Comparison of ENCODE assay signal across 9 cellular contexts in the genomic region with DNA sequence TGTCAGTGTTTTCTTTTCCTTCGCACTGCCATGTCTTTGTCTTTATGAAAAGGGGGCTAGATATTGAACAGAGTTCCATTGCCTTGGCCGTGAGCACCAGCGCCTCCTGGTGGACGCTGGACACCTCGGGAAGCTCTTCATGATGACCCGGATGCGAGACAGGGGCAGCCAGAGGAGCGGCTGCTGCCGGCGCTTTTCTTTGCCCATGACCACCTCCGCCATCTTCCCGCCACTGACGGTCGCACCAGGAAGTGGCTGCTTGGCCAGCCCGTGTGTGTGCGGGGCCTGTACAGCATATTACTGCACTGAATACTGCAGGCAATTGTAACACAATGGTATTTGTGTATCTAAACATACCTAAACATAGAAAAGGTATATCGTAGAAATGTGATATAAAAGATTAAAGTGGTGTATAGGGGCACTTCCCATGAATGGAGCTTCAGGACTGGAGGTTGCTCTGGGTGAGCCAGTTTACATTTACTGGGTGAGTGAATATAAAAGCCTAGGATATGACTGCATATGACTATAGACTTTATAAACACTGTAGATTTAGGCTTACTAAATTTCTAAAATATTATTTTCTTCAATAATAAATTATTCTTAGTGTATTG. TPM values are rescaled to one million over a fixed set of nuclear protein-coding genes. Genes with fewer than 3 reads are reported as not detected.
A peak's percentile ranks its signal among the peaks of the same experiment; 100 is the strongest.
DNase-seq lines count a peak whose midpoint lies in the region; ATAC-seq, FAIRE-seq and TF ChIP-seq lines count a peak whose summit lies in the region.
"Had no signal": no experiment of that assay in that cellular context is flagged by ENCODE, and none has a peak within 500 bp of the region (broad histone marks: within the 10 kb centered on the region; RNA-seq: fewer than 3 reads in every experiment).

No MANE protein-coding gene starts in this region.

- peak; percentile 74 for ATAC-seq in HG03025 (IDR thresholded peaks at IDR 0.05; ENCODE audit: low FRiP score, unreplicated experiment)
- ATAC-seq: naive thymus-derived CD4-positive, alpha-beta T cell had no signal

- in situ Hi-C loops in brain microvascular endothelial cell (cut with HindIII; ENCODE audit: low pct_ligation_motif_present, low sequenced_read_pairs): no loop called here

- H3K27me3 ChIP-seq in brain microvascular endothelial cell (replicated peaks) (no peaks in the 10 kb centered on the region), tibial nerve (no peaks in the 10 kb centered on the region)

- H3K27me3 Mint-ChIP-seq in activated CD4-positive, alpha-beta T cell treated with anti-CD3 and anti-CD28 coated beads, Interleukin-2, amount 10 ng/mL, durations not matched to agents 7 days and 5 days: no peaks in the 10 kb centered on the region
- H3K27me3 Mint-ChIP-seq in progenitor cell of endocrine pancreas: no peaks in the 10 kb centered on the region
- H3K27me3 Mint-ChIP-seq: naive thymus-derived CD4-positive, alpha-beta T cell had no signal

- TF ChIP-seq POLR2A in tibial nerve (IDR thresholded peaks at IDR 0.05): no peak

- no peaks in the 10 kb centered on the region for H3K36me3 ChIP-seq in brain microvascular endothelial cell (replicated peaks)
- no peaks in the 10 kb centered on the region for H3K36me3 ChIP-seq in tibial nerve

- TF ChIP-seq EP300 in tibial nerve (IDR thresholded peaks at IDR 0.05): no peak

- CTCF ChIA-PET in activated CD4-positive, alpha-beta T cell treated with anti-CD3 and anti-CD28 coated beads, Interleukin-2, amount 10 ng/mL, durations not matched to agents 7 days and 5 days (lab: Charles Lee): no interaction called here

- H3K27ac ChIP-seq in brain microvascular endothelial cell (no peak overlapping the region), tibial nerve (no peak overlapping the region)

- no peaks in the 10 kb centered on the region for H3K4me1 Mint-ChIP-seq in activated CD4-positive, alpha-beta T cell treated with anti-CD3 and anti-CD28 coated beads, Interleukin-2, amount 10 ng/mL, durations not matched to agents 7 days and 5 days
- H3K4me1 Mint-ChIP-seq in progenitor cell of endocrine pancreas (ENCODE audit: low read depth): no peaks in the 10 kb centered on the region
- H3K4me1 Mint-ChIP-seq: naive thymus-derived CD4-positive, alpha-beta T cell had no signal

- peak; percentile 54 for TF ChIP-seq CTCF in brain microvascular endothelial cell (IDR thresholded peaks at IDR 0.05; ENCODE audit: low read depth, low read length, missing control alignments)
- peak; percentile 48 for TF ChIP-seq CTCF in progenitor cell of endocrine pancreas (IDR thresholded peaks at IDR 0.05; ENCODE audit: unreplicated experiment)
- peak in 2 of 5 experiments; percentile 17 to 25 for TF ChIP-seq CTCF in tibial nerve (IDR thresholded peaks at IDR 0.05)

- no peaks in the 10 kb centered on the region for H3K4me1 ChIP-seq in tibial nerve

- DNase-seq in activated CD4-positive, alpha-beta T cell treated with anti-CD3 and anti-CD28 coated beads, Interleukin-2, amount 10 ng/mL, durations not matched to agents 7 days and 5 days: peak; percentile 10
- no peak for DNase-seq in activated CD4-positive, alpha-beta T cell treated with anti-CD3 and anti-CD28 coated beads, Interleukin-2, amount 50 U/mL, for 1 hour
- DNase-seq in brain microvascular endothelial cell: no peak
- DNase-seq in progenitor cell of endocrine pancreas (ENCODE audit: low spot score, unreplicated experiment): no peak
- DNase-seq in GM19239 (ENCODE audit: insufficient read length, low spot score): no peak
- no peak for DNase-seq in GOT3 (lab: John Stamatoyannopoulos, UW)
- DNase-seq in tibial nerve (ENCODE audit: low spot score in 2 of 2): no peak

- H3K27ac Mint-ChIP-seq in activated CD4-positive, alpha-beta T cell treated with anti-CD3 and anti-CD28 coated beads, Interleukin-2, amount 10 ng/mL, durations not matched to agents 7 days and 5 days: no peak overlapping the region
- no peak overlapping the region for H3K27ac Mint-ChIP-seq in progenitor cell of endocrine pancreas
- H3K27ac Mint-ChIP-seq: naive thymus-derived CD4-positive, alpha-beta T cell had no signal

- H3K4me3 Mint-ChIP-seq in activated CD4-positive, alpha-beta T cell treated with anti-CD3 and anti-CD28 coated beads, Interleukin-2, amount 10 ng/mL, durations not matched to agents 7 days and 5 days: no peak overlapping the region
- no peak overlapping the region for H3K4me3 Mint-ChIP-seq in progenitor cell of endocrine pancreas (ENCODE audit: low read depth)
- H3K4me3 Mint-ChIP-seq: naive thymus-derived CD4-positive, alpha-beta T cell had no signal

- WGBS in tibial nerve, 2 donors: 79 to 80% methylated on average over 17 of the region's 17 CpGs

- no peak for FAIRE-seq in GM19239 (lab: Jason Lieb, UNC)

- no peak overlapping the region for H3K4me3 ChIP-seq in brain microvascular endothelial cell (ENCODE audit: low read depth, low read length)
- H3K4me3 ChIP-seq in tibial nerve: no peak overlapping the region

- no peaks in the 10 kb centered on the region for H3K36me3 Mint-ChIP-seq in activated CD4-positive, alpha-beta T cell treated with anti-CD3 and anti-CD28 coated beads, Interleukin-2, amount 10 ng/mL, durations not matched to agents 7 days and 5 days (ENCODE audit: low read depth)
- no peaks in the 10 kb centered on the region for H3K36me3 Mint-ChIP-seq in progenitor cell of endocrine pancreas (ENCODE audit: insufficient read depth)
- H3K36me3 Mint-ChIP-seq: naive thymus-derived CD4-positive, alpha-beta T cell had no signal

- H3K9me3 Mint-ChIP-seq in activated CD4-positive, alpha-beta T cell treated with anti-CD3 and anti-CD28 coated beads, Interleukin-2, amount 10 ng/mL, durations not matched to agents 7 days and 5 days: no peaks in the 10 kb centered on the region
- H3K9me3 Mint-ChIP-seq in progenitor cell of endocrine pancreas (ENCODE audit: low read depth): no peaks in the 10 kb centered on the region

- no peaks in the 10 kb centered on the region for H3K9me3 ChIP-seq in tibial nerve

- POLR2A ChIA-PET in activated CD4-positive, alpha-beta T cell treated with anti-CD3 and anti-CD28 coated beads, Interleukin-2, amount 10 ng/mL, durations not matched to agents 7 days and 5 days (lab: Charles Lee): no interaction called here

RNA-seq across cellular contexts. Expression of gene GRIA2, which starts 15.8 kb away (rescaled TPM):
- total RNA-seq in activated CD4-positive, alpha-beta T cell treated with anti-CD3 and anti-CD28 coated beads, Interleukin-2, amount 10 ng/mL, durations not matched to agents 7 days and 5 days: not detected
- total RNA-seq in progenitor cell of endocrine pancreas (2.3 and 2.5 TPM in 2 replicates), tibial nerve (10 to 100 TPM in 2 of 4 donors, 1 to 10 TPM in 2; 4.5 to 21.6 (median 9.8) TPM)
- total RNA-seq: naive thymus-derived CD4-positive, alpha-beta T cell had no signal
